Comparison of ENCODE assay signal across 8 cellular contexts in the genomic region with DNA sequence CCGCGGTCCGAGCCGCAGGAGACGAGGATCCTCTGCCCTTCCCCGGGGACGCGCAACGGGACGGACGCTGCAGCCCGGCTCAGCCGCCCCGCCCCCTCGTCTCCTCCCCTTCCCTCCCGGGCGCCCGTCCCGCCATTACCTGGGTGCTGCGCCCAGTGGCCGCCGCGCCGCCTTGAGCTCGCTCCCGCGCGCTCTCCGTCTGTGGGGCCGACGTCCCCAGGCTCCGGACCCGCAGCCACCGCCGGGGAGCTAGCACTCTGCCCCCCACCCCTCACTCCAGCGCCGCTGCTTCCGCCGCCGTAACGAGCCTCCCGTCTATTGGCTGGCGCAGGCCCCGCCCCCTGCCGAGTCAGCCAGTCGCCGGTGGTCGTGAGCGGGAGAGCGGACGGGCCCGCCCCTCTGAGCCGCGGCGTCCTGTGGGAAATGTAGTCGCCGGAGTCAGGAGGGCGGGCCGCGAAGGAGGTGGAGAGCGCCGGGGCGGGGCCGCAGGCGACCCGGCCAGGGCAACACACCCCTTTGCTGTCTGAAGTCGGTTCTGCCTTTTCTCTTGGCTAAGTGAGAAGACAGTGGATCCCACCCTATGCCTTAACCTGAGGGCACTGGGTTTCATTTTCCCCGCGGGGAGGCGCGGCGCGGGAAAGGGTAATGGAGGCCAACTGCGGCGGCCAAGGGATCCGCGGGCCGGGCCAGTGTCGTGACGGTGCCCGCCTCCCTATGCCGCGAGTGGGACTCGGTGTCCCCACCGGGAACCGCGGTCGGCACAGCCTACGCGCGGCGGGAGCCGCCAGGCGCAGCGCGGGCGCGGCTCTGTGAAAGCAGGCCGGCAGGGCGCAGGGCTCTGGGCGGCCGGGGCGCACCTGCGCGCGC. TPM values are rescaled to one million over a fixed set of nuclear protein-coding genes. Genes with fewer than 3 reads are reported as not detected.
A peak's percentile ranks its signal among the peaks of the same experiment; 100 is the strongest.
DNase-seq lines count a peak whose midpoint lies in the region; ATAC-seq and TF ChIP-seq lines count a peak whose summit lies in the region.

A gene (minus strand): TSS at position 259 of the 867 bp plus-strand sequence. CDS start 1,767 bp downstream, outside the sequence.

- peaks cover 6% of the 10 kb centered on the region for H3K9me3 ChIP-seq in suprapubic skin

- ATAC-seq in HG02623 (IDR thresholded peaks at IDR 0.05; ENCODE audit: unreplicated experiment) (peak; percentile 74), SK-N-SH treated with all-trans-retinoic acid at 6 μM for 48 hours (peak; percentile 92)

- H3K36me3 ChIP-seq in suprapubic skin, result no peaks in the 10 kb centered on the region

- H3K4me1 ChIP-seq in suprapubic skin, result peaks cover 21% of the 10 kb centered on the region

- peak; percentile 70 for TF ChIP-seq POLR2A in GM10847 (IDR thresholded peaks at IDR 0.05; ENCODE audit: extremely low read depth, insufficient read length)
- TF ChIP-seq POLR2A in suprapubic skin (IDR thresholded peaks at IDR 0.05), result peak in 1 of 2 donors; percentile 49

- no peaks in the 10 kb centered on the region for H3K27me3 ChIP-seq in suprapubic skin

- TF ChIP-seq CTCF in suprapubic skin (IDR thresholded peaks at IDR 0.05), result no peak

- peak within 1 kb of the TSS; percentile 94 for H3K4me3 ChIP-seq in suprapubic skin

- peak within 1 kb of the TSS; percentile 95 for H3K27ac ChIP-seq in suprapubic skin

- TF ChIP-seq EP300 in suprapubic skin (IDR thresholded peaks at IDR 0.05), result no peak

- DNase-seq in NCI-H1092 treated with DMSO at 0.1 percent for 48 hours (lab: John Stamatoyannopoulos, UW), result peak; percentile 91
- peak; percentile 99 for DNase-seq in activated naive CD4-positive, alpha-beta T cell treated with anti-CD3 and anti-CD28 coated beads, Interleukin-2, amount 50 U/mL, for 16 hours
- peak; percentile 96 for DNase-seq in globus pallidus (ENCODE audit: low spot score)
- peak; percentile 77 to 99 (median 95) for DNase-seq in nucleus accumbens (lab: John Stamatoyannopoulos, UW)
- DNase-seq in suprapubic skin (ENCODE audit: low spot score in 2 of 2), result peak; percentile 99

- WGBS in suprapubic skin, result 5% methylated on average over 16 of the region's 106 CpGs

TF ChIP-seq in SK-N-SH treated with all-trans-retinoic acid at 6 μM for 48 hours, 23 proteins besides CTCF, POLR2A, EP300 and RAD21:
- no peak for TF ChIP-seq ZNF70 (CRISPR knock-in tag; IDR thresholded peaks at IDR 0.05)
- TF ChIP-seq CSDC2 (CRISPR knock-in tag; IDR thresholded peaks at IDR 0.05), result no peak
- no peak for TF ChIP-seq ZFP30 (CRISPR knock-in tag; IDR thresholded peaks at IDR 0.05)
- TF ChIP-seq, protein P1, sequence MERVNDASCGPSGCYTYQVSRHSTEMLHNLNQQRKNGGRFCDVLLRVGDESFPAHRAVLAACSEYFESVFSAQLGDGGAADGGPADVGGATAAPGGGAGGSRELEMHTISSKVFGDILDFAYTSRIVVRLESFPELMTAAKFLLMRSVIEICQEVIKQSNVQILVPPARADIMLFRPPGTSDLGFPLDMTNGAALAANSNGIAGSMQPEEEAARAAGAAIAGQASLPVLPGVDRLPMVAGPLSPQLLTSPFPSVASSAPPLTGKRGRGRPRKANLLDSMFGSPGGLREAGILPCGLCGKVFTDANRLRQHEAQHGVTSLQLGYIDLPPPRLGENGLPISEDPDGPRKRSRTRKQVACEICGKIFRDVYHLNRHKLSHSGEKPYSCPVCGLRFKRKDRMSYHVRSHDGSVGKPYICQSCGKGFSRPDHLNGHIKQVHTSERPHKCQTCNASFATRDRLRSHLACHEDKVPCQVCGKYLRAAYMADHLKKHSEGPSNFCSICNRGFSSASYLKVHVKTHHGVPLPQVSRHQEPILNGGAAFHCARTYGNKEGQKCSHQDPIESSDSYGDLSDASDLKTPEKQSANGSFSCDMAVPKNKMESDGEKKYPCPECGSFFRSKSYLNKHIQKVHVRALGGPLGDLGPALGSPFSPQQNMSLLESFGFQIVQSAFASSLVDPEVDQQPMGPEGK (CRISPR knock-in tag; IDR thresholded peaks at IDR 0.05; ENCODE audit: borderline replicate concordance), result no peak
- TF ChIP-seq ZNF8 (CRISPR knock-in tag; IDR thresholded peaks at IDR 0.05), result no peak
- no peak for TF ChIP-seq ZFP3 (CRISPR knock-in tag; IDR thresholded peaks at IDR 0.05)
- TF ChIP-seq ESRRG (CRISPR knock-in tag; IDR thresholded peaks at IDR 0.05), result no peak
- no peak for TF ChIP-seq TOX (CRISPR knock-in tag; IDR thresholded peaks at IDR 0.05; ENCODE audit: borderline replicate concordance)
- TF ChIP-seq, protein P2, sequence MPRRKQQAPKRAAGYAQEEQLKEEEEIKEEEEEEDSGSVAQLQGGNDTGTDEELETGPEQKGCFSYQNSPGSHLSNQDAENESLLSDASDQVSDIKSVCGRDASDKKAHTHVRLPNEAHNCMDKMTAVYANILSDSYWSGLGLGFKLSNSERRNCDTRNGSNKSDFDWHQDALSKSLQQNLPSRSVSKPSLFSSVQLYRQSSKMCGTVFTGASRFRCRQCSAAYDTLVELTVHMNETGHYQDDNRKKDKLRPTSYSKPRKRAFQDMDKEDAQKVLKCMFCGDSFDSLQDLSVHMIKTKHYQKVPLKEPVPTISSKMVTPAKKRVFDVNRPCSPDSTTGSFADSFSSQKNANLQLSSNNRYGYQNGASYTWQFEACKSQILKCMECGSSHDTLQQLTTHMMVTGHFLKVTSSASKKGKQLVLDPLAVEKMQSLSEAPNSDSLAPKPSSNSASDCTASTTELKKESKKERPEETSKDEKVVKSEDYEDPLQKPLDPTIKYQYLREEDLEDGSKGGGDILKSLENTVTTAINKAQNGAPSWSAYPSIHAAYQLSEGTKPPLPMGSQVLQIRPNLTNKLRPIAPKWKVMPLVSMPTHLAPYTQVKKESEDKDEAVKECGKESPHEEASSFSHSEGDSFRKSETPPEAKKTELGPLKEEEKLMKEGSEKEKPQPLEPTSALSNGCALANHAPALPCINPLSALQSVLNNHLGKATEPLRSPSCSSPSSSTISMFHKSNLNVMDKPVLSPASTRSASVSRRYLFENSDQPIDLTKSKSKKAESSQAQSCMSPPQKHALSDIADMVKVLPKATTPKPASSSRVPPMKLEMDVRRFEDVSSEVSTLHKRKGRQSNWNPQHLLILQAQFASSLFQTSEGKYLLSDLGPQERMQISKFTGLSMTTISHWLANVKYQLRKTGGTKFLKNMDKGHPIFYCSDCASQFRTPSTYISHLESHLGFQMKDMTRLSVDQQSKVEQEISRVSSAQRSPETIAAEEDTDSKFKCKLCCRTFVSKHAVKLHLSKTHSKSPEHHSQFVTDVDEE (CRISPR knock-in tag; IDR thresholded peaks at IDR 0.05), result no peak
- TF ChIP-seq ARNTL (CRISPR knock-in tag; IDR thresholded peaks at IDR 0.05; ENCODE audit: borderline replicate concordance, low read depth), result no peak
- no peak for TF ChIP-seq PPARA (CRISPR knock-in tag; IDR thresholded peaks at IDR 0.05; ENCODE audit: borderline replicate concordance)
- no peak for TF ChIP-seq TCF4 (CRISPR knock-in tag; IDR thresholded peaks at IDR 0.05; ENCODE audit: borderline replicate concordance)
- TF ChIP-seq, protein P3, sequence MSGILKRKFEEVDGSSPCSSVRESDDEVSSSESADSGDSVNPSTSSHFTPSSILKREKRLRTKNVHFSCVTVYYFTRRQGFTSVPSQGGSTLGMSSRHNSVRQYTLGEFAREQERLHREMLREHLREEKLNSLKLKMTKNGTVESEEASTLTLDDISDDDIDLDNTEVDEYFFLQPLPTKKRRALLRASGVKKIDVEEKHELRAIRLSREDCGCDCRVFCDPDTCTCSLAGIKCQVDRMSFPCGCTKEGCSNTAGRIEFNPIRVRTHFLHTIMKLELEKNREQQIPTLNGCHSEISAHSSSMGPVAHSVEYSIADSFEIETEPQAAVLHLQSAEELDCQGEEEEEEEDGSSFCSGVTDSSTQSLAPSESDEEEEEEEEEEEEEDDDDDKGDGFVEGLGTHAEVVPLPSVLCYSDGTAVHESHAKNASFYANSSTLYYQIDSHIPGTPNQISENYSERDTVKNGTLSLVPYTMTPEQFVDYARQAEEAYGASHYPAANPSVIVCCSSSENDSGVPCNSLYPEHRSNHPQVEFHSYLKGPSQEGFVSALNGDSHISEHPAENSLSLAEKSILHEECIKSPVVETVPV (CRISPR knock-in tag; IDR thresholded peaks at IDR 0.05), result no peak
- TF ChIP-seq OSR1 (CRISPR knock-in tag; IDR thresholded peaks at IDR 0.05), result no peak
- no peak for TF ChIP-seq SNAI2 (CRISPR knock-in tag; IDR thresholded peaks at IDR 0.05)
- no peak for TF ChIP-seq ISL1 (CRISPR knock-in tag; IDR thresholded peaks at IDR 0.05)
- TF ChIP-seq ZC3H10 (CRISPR knock-in tag; IDR thresholded peaks at IDR 0.05), result no peak
- TF ChIP-seq RARB (CRISPR knock-in tag; IDR thresholded peaks at IDR 0.05), result no peak
- no peak for TF ChIP-seq BACH2 (CRISPR knock-in tag; IDR thresholded peaks at IDR 0.05; ENCODE audit: borderline replicate concordance)
- no peak for TF ChIP-seq GLIS3 (CRISPR knock-in tag; IDR thresholded peaks at IDR 0.05)

RNA-seq across cellular contexts. Expression of the gene that starts here (rescaled TPM):
- 10 to 100 TPM; 14.7 to 19.9 (median 18.2) TPM for total RNA-seq in suprapubic skin

Comparison
In these comparisons a context has a peak if more than half of its experiments do, and no peak if none do; other contexts are left out.
1. Peak in every context shown above with its lines: DNase-seq, ATAC-seq, H3K4me3 ChIP-seq and H3K27ac ChIP-seq.